ENCODE assay signal across 14 cellular contexts in genomic region chr4:87445964-87446363, GRCh38. TPM values are rescaled to one million over a fixed set of nuclear protein-coding genes. Genes with fewer than 3 reads are reported as not detected.
DNase-seq lines count a peak whose midpoint lies in the region; ATAC-seq and TF ChIP-seq lines count a peak whose summit lies in the region.
"Had no signal": no experiment of that assay in that cellular context is flagged by ENCODE, and none has a peak within 500 bp of the region (broad histone marks: within the 10 kb centered on the region; RNA-seq: fewer than 3 reads in every experiment).

No MANE protein-coding gene starts in this region.

- H3K27ac ChIP-seq in 22Rv1, result peak overlapping the region; percentile 38; the same call in 1 of the 2 replicates
- H3K27ac ChIP-seq in ascending aorta, result no peak overlapping the region
- H3K27ac ChIP-seq: C4-2B had no signal

- no peaks in the 10 kb centered on the region for H3K27me3 ChIP-seq in ascending aorta

- ATAC-seq in HG03039 (IDR thresholded peaks at IDR 0.05; ENCODE audit: unreplicated experiment), result no peak

- H3K36me3 ChIP-seq in ascending aorta, result peaks cover 15 to 52% of the 10 kb centered on the region in 2 donors

- no peaks in the 10 kb centered on the region for H3K9me3 ChIP-seq in ascending aorta
- H3K9me3 ChIP-seq: Caco-2, HAP-1 had no signal

- TF ChIP-seq CTCF in 22Rv1 (IDR thresholded peaks at IDR 0.05) (no peak), ascending aorta (IDR thresholded peaks at IDR 0.05) (no peak)

- no peak overlapping the region for H3K4me3 ChIP-seq in ascending aorta
- H3K4me3 ChIP-seq: HAP-1 had no signal

- intact Hi-C loops in ascending aorta (cut with DNase I), result no loop called here
- intact Hi-C loops in cardiac septum (cut with DNase I), result no loop called here

- H3K4me1 ChIP-seq in ascending aorta, result no peaks in the 10 kb centered on the region
- H3K4me1 ChIP-seq: Caco-2, HAP-1 had no signal

- DNase-seq in SK-MEL-5 (ENCODE audit: low read depth, low spot score), result peak; percentile 84
- peak; percentile 57 for DNase-seq in foreskin melanocyte
- DNase-seq in pons (ENCODE audit: low spot score), result peak; percentile 22
- no peak for DNase-seq in ascending aorta (ENCODE audit: low spot score in 2 of 2)
- DNase-seq in NCI-H146 treated with DMSO at 0.1 percent for 48 hours (lab: John Stamatoyannopoulos, UW; ENCODE audit: unreplicated experiment), result no peak
- DNase-seq in cardiac septum (ENCODE audit: low spot score), result no peak
- DNase-seq: CD4-positive, alpha-beta memory T cell; DND-41; GDM1 had no signal

- in situ Hi-C loops in SK-MEL-5 (cut with HindIII; ENCODE audit: low pct_unique_long_range_greater_than_20kb, low sequenced_read_pairs), result no loop called here

RNA-seq across cellular contexts. Expression of gene NUDT9, which starts 23.6 kb away (rescaled TPM):
- total RNA-seq in SK-MEL-5 (2014; rRNA removed; shearing (Covaris generic)), result 13.8 and 14.1 TPM in 2 replicates
- 40.9 and 48.1 TPM in 2 replicates for polyA plus RNA-seq in SK-MEL-5 (2015; cell fraction: cytosol; rRNA removed)
- polyA plus RNA-seq in SK-MEL-5 (2015; cell fraction: nucleus; rRNA removed), result 26.5 and 49.3 TPM in 2 replicates
- total RNA-seq in ascending aorta, result 35.9 TPM
- 21.5 TPM for total RNA-seq in cardiac septum

RNA-seq across cellular contexts. Expression of gene HSD17B11, which starts 55.0 kb away (rescaled TPM):
- 44.7 TPM in 2 replicates for total RNA-seq in SK-MEL-5 (2014; rRNA removed; shearing (Covaris generic))
- 27.5 and 30.1 TPM in 2 replicates for polyA plus RNA-seq in SK-MEL-5 (2015; cell fraction: cytosol; rRNA removed)
- 16.3 and 37.4 TPM in 2 replicates for polyA plus RNA-seq in SK-MEL-5 (2015; cell fraction: nucleus; rRNA removed)
- 29.8 TPM for total RNA-seq in ascending aorta
- 11.0 TPM for total RNA-seq in cardiac septum

Comparison
In these comparisons a context has a peak if more than half of its experiments do, and no peak if none do; other contexts are left out.
1. DNase-seq: peak in SK-MEL-5 (single experiment), foreskin melanocyte (single experiment) and pons (single experiment); none in ascending aorta (0 of 2), NCI-H146 treated with DMSO at 0.1 percent for 48 hours (single experiment) and cardiac septum (single experiment).